Comparison of ENCODE assay signal across 8 cellular contexts in genomic region chr13:108326318-108326717, GRCh38. TPM values are rescaled to one million over a fixed set of nuclear protein-coding genes. Genes with fewer than 3 reads are reported as not detected.
DNase-seq lines count a peak whose midpoint lies in the region; ATAC-seq and TF ChIP-seq lines count a peak whose summit lies in the region.

No MANE protein-coding gene starts in this region.

- no peaks in the 10 kb centered on the region for H3K9me3 ChIP-seq in CD4-positive, CD25-positive, alpha-beta regulatory T cell (ENCODE audit: control insufficient read depth in 2 of 2, low read length in 2 of 2)
- H3K9me3 ChIP-seq in SU-DHL-6 (ENCODE audit: insufficient read depth, low read length) (no peaks in the 10 kb centered on the region), vagina (no peaks in the 10 kb centered on the region)

- peaks cover 12% of the 10 kb centered on the region for H3K4me1 ChIP-seq in CD4-positive, CD25-positive, alpha-beta regulatory T cell (ENCODE audit: control insufficient read depth, insufficient read depth, low read length, poor library complexity, severe bottlenecking)
- no peaks in the 10 kb centered on the region for H3K4me1 ChIP-seq in vagina

- intact Hi-C loops in vagina (cut with DNase I): no loop called here

- H3K9me2 ChIP-seq in SU-DHL-6 (replicated peaks; ENCODE audit: insufficient read depth, low read length): no peaks in the 10 kb centered on the region

- no peaks in the 10 kb centered on the region for H3F3A ChIP-seq in SU-DHL-6 (ENCODE audit: insufficient read depth)

- H3K79me2 ChIP-seq in SU-DHL-6 (ENCODE audit: insufficient read depth, low read length): no peaks in the 10 kb centered on the region

- no peaks in the 10 kb centered on the region for H3K36me3 Mint-ChIP-seq in CD4-positive, CD25-positive, alpha-beta regulatory T cell

- H3K4me1 Mint-ChIP-seq in CD4-positive, CD25-positive, alpha-beta regulatory T cell: peaks cover 14 to 36% (median 20%) of the 10 kb centered on the region in 4 donors

- peak overlapping the region; percentile 58 for H3K4me2 ChIP-seq in SU-DHL-6 (ENCODE audit: low read depth, low read length, poor library complexity, severe bottlenecking)

- H3K36me3 ChIP-seq in CD4-positive, CD25-positive, alpha-beta regulatory T cell (ENCODE audit: control insufficient read depth, insufficient read depth, low read length): no peaks in the 10 kb centered on the region
- H3K36me3 ChIP-seq in SU-DHL-6 (ENCODE audit: low read length) (no peaks in the 10 kb centered on the region), vagina (no peaks in the 10 kb centered on the region)

- TF ChIP-seq CTCF in SU-DHL-6 (IDR thresholded peaks at IDR 0.05; ENCODE audit: insufficient read depth, low read length, poor library complexity, severe bottlenecking): no peak
- TF ChIP-seq CTCF in vagina (IDR thresholded peaks at IDR 0.05): no peak

- peak overlapping the region in 2 of 4 donors; percentile 10 to 32 for H3K4me3 Mint-ChIP-seq in CD4-positive, CD25-positive, alpha-beta regulatory T cell

- no peaks in the 10 kb centered on the region for H4K20me1 ChIP-seq in SU-DHL-6 (ENCODE audit: low read depth, low read length)

- DNase-seq in CD4-positive, CD25-positive, alpha-beta regulatory T cell: peak in 2 of 3 donors; percentile 19 to 50
- DNase-seq in activated T-cell treated with anti-CD3 and anti-CD28 coated beads for 4 hours: no peak
- DNase-seq in NCI-H1048 (lab: John Stamatoyannopoulos, UW): no peak
- DNase-seq in vagina (ENCODE audit: extremely low spot score in 2 of 2): no peak
- no peak for DNase-seq in stimulated activated CD4-positive, alpha-beta T cell treated with anti-CD3 and anti-CD28 coated beads, Interleukin-15, amount 100 ng/mL, for 24 hours

- H2AFZ ChIP-seq in SU-DHL-6 (ENCODE audit: low read depth, low read length, severe bottlenecking): peak overlapping the region; percentile 3

- peak; percentile 51 to 66 for ATAC-seq in CD4-positive, CD25-positive, alpha-beta regulatory T cell (ENCODE audit: low read depth in 2 of 2)
- ATAC-seq in GM19324 (IDR thresholded peaks at IDR 0.05; ENCODE audit: low FRiP score, unreplicated experiment) (peak; percentile 89), HG03139 (IDR thresholded peaks at IDR 0.05; ENCODE audit: unreplicated experiment) (peak; percentile 70)

- H3K27ac ChIP-seq in CD4-positive, CD25-positive, alpha-beta regulatory T cell (ENCODE audit: insufficient read depth, low read length, poor library complexity, severe bottlenecking): no peak overlapping the region
- H3K27ac ChIP-seq in SU-DHL-6 (ENCODE audit: low read depth, low read length) (peak overlapping the region; percentile 49; the same call in 1 of the 2 replicates), vagina (no peak overlapping the region)

- no peak overlapping the region for H3K9ac ChIP-seq in SU-DHL-6 (ENCODE audit: low read length)

- peaks cover 3% of the 10 kb centered on the region for H3K27me3 ChIP-seq in CD4-positive, CD25-positive, alpha-beta regulatory T cell (ENCODE audit: control insufficient read depth, insufficient read depth, low read length)
- H3K27me3 ChIP-seq in SU-DHL-6 (ENCODE audit: low read length) (no peaks in the 10 kb centered on the region; the same call in 1 of the 2 replicates), vagina (no peaks in the 10 kb centered on the region)

- H3K27me3 Mint-ChIP-seq in CD4-positive, CD25-positive, alpha-beta regulatory T cell: peaks cover 22% of the 10 kb centered on the region

- H3K27ac Mint-ChIP-seq in CD4-positive, CD25-positive, alpha-beta regulatory T cell: peak overlapping the region in 2 of 3 donors; percentile 34 to 59

- no peaks in the 10 kb centered on the region for H3K9me3 Mint-ChIP-seq in CD4-positive, CD25-positive, alpha-beta regulatory T cell

- H3K4me3 ChIP-seq in CD4-positive, CD25-positive, alpha-beta regulatory T cell (ENCODE audit: low read depth, low read length): peak overlapping the region; percentile 21
- no peak overlapping the region for H3K4me3 ChIP-seq in SU-DHL-6 (ENCODE audit: insufficient read depth, low read length, poor library complexity, severe bottlenecking)
- no peak overlapping the region for H3K4me3 ChIP-seq in vagina

- no peak for TF ChIP-seq POLR2A in vagina (IDR thresholded peaks at IDR 0.05)

RNA-seq across cellular contexts. Expression of gene TNFSF13B, which starts 56.8 kb away (rescaled TPM):
- 5.4 TPM for total RNA-seq in CD4-positive, CD25-positive, alpha-beta regulatory T cell
- 10 to 100 TPM; 19.9 to 39.8 (median 21.8) TPM for polyA plus RNA-seq in CD4-positive, CD25-positive, alpha-beta regulatory T cell
- total RNA-seq in vagina: not detected

Comparison
In these comparisons a context has a peak if more than half of its experiments do, and no peak if none do; other contexts are left out.
1. DNase-seq: peak in CD4-positive, CD25-positive, alpha-beta regulatory T cell (2 of 3); none in activated T-cell treated with anti-CD3 and anti-CD28 coated beads for 4 hours (single experiment), NCI-H1048 (single experiment), vagina (0 of 2) and stimulated activated CD4-positive, alpha-beta T cell treated with anti-CD3 and anti-CD28 coated beads, Interleukin-15, amount 100 ng/mL, for 24 hours (single experiment).
2. Peak in every context shown above with its lines, with median percentiles within 50 percentile points of each other: ATAC-seq.